Comparison of ENCODE assay signal across 1 cellular context in the genomic region with DNA sequence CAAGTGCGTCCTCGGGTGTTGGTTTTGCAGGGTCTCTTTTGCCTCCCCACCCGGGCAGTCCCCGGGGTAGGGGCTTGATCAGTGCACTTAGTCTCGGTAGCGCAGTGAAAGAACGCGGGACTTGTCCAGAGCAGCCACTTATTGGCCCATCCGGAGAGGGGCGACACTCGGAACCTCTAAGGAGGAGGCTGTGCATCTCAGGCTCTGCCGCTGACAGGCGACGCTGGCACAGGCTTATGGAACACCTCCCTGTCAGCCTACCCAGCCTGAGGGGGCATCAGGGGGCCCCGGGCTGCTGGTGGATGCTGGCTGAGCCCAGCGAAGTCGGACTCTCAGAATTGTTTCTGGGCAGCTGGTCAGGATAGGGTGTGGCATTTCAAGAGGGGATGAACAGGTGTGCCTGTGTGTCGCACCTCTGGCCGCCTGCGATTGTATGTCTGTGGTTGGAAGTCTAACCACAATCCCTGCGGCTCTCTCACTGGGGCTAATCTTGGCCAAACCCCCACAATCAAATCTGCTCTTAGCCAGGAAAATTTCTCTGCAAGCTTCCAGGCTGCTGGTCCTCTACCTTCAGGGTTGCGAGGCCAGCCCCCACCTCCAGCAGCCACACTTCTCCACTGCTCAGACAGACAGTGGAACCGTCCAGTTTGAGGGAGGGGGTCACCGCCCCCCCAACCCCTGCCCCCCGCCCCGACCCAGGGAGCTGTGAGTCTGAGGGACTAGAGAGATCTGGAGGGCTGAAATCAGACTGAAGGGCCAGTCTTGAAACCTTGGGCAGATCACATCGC.
TF ChIP-seq lines count a peak whose summit lies in the region.

No MANE protein-coding gene starts in this region.

TF ChIP-seq in K562, 482 proteins besides CTCF, POLR2A, EP300 and RAD21 (continued from another document and continues in another):
- TF ChIP-seq, protein P1, sequence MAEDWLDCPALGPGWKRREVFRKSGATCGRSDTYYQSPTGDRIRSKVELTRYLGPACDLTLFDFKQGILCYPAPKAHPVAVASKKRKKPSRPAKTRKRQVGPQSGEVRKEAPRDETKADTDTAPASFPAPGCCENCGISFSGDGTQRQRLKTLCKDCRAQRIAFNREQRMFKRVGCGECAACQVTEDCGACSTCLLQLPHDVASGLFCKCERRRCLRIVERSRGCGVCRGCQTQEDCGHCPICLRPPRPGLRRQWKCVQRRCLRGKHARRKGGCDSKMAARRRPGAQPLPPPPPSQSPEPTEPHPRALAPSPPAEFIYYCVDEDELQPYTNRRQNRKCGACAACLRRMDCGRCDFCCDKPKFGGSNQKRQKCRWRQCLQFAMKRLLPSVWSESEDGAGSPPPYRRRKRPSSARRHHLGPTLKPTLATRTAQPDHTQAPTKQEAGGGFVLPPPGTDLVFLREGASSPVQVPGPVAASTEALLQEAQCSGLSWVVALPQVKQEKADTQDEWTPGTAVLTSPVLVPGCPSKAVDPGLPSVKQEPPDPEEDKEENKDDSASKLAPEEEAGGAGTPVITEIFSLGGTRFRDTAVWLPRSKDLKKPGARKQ (CRISPR knock-in tag; IDR thresholded peaks at IDR 0.05), result no peak
- TF ChIP-seq KDM4B (IDR thresholded peaks at IDR 0.05; ENCODE audit: borderline replicate concordance in 2 of 2, low read depth in 1 of 2) (no peak), EWSR1 (IDR thresholded peaks at IDR 0.05; ENCODE audit: borderline replicate concordance, low read depth, partially characterized antibody) (no peak), TAF7 (tag; IDR thresholded peaks at IDR 0.05) (no peak), ETS2 (tag; IDR thresholded peaks at IDR 0.05; ENCODE audit: borderline replicate concordance, poor library complexity, severe bottlenecking) (no peak), ZNF311 (CRISPR knock-in tag; IDR thresholded peaks at IDR 0.05) (no peak), CHD2 (IDR thresholded peaks at IDR 0.05; ENCODE audit: low read depth, low read length) (peak; percentile 40), L3MBTL2 (IDR thresholded peaks at IDR 0.05) (no peak), YY1 (IDR thresholded peaks at IDR 0.05; ENCODE audit: borderline replicate concordance in 1 of 3, control insufficient read depth in 1 of 3, extremely low read depth in 1 of 3, insufficient read depth in 3 of 3, insufficient read length in 1 of 3, insufficient replicate concordance in 2 of 3, low read depth in 1 of 3, low read length in 2 of 3) (no peak), SRSF3 (IDR thresholded peaks at IDR 0.05; ENCODE audit: insufficient read depth, low read length) (no peak), ZNF124 (CRISPR knock-in tag; IDR thresholded peaks at IDR 0.05) (no peak), HDAC8 (tag; IDR thresholded peaks at IDR 0.05) (no peak), FOXJ2 (tag; IDR thresholded peaks at IDR 0.05) (no peak), TEAD2 (tag; IDR thresholded peaks at IDR 0.05) (no peak), KLF1 (tag; IDR thresholded peaks at IDR 0.05) (no peak), RNF2 (IDR thresholded peaks at IDR 0.05) (no peak), ZNF133 (CRISPR knock-in tag; IDR thresholded peaks at IDR 0.05) (no peak), ZFP30 (CRISPR knock-in tag; IDR thresholded peaks at IDR 0.05; ENCODE audit: borderline replicate concordance) (no peak), ZNF551 (CRISPR knock-in tag; IDR thresholded peaks at IDR 0.05) (no peak), NR2C1 (IDR thresholded peaks at IDR 0.05) (no peak), NR2C1 (tag; IDR thresholded peaks at IDR 0.05) (no peak), KLF10 (CRISPR knock-in tag; IDR thresholded peaks at IDR 0.05) (no peak), SUPT5H (IDR thresholded peaks at IDR 0.05) (no peak), ZNF212 (CRISPR knock-in tag; IDR thresholded peaks at IDR 0.05) (no peak), KDM5B (IDR thresholded peaks at IDR 0.05; ENCODE audit: insufficient replicate concordance, low read depth, low read length) (peak; percentile 12), U2AF1 (optimal IDR thresholded peaks at IDR 0.05; ENCODE audit: low read depth, low read length) (no peak), ZBTB7A (IDR thresholded peaks at IDR 0.05; ENCODE audit: borderline replicate concordance, control insufficient read depth, low read depth, low read length) (no peak), HDGF (IDR thresholded peaks at IDR 0.05) (no peak), ZNF184 (CRISPR knock-in tag; IDR thresholded peaks at IDR 0.05) (no peak), FOXP1 (CRISPR knock-in tag; IDR thresholded peaks at IDR 0.05) (0 out of 2 replicates have a peak, but pooled peaks have one; percentile 29), ZNF76 (CRISPR knock-in tag; IDR thresholded peaks at IDR 0.05; ENCODE audit: borderline replicate concordance) (no peak)
- TF ChIP-seq, protein P2, sequence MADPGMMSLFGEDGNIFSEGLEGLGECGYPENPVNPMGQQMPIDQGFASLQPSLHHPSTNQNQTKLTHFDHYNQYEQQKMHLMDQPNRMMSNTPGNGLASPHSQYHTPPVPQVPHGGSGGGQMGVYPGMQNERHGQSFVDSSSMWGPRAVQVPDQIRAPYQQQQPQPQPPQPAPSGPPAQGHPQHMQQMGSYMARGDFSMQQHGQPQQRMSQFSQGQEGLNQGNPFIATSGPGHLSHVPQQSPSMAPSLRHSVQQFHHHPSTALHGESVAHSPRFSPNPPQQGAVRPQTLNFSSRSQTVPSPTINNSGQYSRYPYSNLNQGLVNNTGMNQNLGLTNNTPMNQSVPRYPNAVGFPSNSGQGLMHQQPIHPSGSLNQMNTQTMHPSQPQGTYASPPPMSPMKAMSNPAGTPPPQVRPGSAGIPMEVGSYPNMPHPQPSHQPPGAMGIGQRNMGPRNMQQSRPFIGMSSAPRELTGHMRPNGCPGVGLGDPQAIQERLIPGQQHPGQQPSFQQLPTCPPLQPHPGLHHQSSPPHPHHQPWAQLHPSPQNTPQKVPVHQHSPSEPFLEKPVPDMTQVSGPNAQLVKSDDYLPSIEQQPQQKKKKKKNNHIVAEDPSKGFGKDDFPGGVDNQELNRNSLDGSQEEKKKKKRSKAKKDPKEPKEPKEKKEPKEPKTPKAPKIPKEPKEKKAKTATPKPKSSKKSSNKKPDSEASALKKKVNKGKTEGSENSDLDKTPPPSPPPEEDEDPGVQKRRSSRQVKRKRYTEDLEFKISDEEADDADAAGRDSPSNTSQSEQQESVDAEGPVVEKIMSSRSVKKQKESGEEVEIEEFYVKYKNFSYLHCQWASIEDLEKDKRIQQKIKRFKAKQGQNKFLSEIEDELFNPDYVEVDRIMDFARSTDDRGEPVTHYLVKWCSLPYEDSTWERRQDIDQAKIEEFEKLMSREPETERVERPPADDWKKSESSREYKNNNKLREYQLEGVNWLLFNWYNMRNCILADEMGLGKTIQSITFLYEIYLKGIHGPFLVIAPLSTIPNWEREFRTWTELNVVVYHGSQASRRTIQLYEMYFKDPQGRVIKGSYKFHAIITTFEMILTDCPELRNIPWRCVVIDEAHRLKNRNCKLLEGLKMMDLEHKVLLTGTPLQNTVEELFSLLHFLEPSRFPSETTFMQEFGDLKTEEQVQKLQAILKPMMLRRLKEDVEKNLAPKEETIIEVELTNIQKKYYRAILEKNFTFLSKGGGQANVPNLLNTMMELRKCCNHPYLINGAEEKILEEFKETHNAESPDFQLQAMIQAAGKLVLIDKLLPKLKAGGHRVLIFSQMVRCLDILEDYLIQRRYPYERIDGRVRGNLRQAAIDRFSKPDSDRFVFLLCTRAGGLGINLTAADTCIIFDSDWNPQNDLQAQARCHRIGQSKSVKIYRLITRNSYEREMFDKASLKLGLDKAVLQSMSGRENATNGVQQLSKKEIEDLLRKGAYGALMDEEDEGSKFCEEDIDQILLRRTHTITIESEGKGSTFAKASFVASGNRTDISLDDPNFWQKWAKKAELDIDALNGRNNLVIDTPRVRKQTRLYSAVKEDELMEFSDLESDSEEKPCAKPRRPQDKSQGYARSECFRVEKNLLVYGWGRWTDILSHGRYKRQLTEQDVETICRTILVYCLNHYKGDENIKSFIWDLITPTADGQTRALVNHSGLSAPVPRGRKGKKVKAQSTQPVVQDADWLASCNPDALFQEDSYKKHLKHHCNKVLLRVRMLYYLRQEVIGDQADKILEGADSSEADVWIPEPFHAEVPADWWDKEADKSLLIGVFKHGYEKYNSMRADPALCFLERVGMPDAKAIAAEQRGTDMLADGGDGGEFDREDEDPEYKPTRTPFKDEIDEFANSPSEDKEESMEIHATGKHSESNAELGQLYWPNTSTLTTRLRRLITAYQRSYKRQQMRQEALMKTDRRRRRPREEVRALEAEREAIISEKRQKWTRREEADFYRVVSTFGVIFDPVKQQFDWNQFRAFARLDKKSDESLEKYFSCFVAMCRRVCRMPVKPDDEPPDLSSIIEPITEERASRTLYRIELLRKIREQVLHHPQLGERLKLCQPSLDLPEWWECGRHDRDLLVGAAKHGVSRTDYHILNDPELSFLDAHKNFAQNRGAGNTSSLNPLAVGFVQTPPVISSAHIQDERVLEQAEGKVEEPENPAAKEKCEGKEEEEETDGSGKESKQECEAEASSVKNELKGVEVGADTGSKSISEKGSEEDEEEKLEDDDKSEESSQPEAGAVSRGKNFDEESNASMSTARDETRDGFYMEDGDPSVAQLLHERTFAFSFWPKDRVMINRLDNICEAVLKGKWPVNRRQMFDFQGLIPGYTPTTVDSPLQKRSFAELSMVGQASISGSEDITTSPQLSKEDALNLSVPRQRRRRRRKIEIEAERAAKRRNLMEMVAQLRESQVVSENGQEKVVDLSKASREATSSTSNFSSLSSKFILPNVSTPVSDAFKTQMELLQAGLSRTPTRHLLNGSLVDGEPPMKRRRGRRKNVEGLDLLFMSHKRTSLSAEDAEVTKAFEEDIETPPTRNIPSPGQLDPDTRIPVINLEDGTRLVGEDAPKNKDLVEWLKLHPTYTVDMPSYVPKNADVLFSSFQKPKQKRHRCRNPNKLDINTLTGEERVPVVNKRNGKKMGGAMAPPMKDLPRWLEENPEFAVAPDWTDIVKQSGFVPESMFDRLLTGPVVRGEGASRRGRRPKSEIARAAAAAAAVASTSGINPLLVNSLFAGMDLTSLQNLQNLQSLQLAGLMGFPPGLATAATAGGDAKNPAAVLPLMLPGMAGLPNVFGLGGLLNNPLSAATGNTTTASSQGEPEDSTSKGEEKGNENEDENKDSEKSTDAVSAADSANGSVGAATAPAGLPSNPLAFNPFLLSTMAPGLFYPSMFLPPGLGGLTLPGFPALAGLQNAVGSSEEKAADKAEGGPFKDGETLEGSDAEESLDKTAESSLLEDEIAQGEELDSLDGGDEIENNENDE (IDR thresholded peaks at IDR 0.05; ENCODE audit: low read depth, low read length), result no peak
- TF ChIP-seq, protein P3, sequence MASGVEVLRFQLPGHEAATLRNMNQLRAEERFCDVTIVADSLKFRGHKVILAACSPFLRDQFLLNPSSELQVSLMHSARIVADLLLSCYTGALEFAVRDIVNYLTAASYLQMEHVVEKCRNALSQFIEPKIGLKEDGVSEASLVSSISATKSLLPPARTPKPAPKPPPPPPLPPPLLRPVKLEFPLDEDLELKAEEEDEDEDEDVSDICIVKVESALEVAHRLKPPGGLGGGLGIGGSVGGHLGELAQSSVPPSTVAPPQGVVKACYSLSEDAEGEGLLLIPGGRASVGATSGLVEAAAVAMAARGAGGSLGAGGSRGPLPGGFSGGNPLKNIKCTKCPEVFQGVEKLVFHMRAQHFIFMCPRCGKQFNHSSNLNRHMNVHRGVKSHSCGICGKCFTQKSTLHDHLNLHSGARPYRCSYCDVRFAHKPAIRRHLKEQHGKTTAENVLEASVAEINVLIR (CRISPR knock-in tag; IDR thresholded peaks at IDR 0.05), result no peak
- TF ChIP-seq, protein P4, sequence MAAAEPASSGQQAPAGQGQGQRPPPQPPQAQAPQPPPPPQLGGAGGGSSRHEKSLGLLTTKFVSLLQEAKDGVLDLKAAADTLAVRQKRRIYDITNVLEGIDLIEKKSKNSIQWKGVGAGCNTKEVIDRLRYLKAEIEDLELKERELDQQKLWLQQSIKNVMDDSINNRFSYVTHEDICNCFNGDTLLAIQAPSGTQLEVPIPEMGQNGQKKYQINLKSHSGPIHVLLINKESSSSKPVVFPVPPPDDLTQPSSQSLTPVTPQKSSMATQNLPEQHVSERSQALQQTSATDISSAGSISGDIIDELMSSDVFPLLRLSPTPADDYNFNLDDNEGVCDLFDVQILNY (CRISPR knock-in tag; IDR thresholded peaks at IDR 0.05), result no peak
- TF ChIP-seq, protein P5, sequence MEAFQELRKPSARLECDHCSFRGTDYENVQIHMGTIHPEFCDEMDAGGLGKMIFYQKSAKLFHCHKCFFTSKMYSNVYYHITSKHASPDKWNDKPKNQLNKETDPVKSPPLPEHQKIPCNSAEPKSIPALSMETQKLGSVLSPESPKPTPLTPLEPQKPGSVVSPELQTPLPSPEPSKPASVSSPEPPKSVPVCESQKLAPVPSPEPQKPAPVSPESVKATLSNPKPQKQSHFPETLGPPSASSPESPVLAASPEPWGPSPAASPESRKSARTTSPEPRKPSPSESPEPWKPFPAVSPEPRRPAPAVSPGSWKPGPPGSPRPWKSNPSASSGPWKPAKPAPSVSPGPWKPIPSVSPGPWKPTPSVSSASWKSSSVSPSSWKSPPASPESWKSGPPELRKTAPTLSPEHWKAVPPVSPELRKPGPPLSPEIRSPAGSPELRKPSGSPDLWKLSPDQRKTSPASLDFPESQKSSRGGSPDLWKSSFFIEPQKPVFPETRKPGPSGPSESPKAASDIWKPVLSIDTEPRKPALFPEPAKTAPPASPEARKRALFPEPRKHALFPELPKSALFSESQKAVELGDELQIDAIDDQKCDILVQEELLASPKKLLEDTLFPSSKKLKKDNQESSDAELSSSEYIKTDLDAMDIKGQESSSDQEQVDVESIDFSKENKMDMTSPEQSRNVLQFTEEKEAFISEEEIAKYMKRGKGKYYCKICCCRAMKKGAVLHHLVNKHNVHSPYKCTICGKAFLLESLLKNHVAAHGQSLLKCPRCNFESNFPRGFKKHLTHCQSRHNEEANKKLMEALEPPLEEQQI (IDR thresholded peaks at IDR 0.05), result no peak
- TF ChIP-seq, protein P6, sequence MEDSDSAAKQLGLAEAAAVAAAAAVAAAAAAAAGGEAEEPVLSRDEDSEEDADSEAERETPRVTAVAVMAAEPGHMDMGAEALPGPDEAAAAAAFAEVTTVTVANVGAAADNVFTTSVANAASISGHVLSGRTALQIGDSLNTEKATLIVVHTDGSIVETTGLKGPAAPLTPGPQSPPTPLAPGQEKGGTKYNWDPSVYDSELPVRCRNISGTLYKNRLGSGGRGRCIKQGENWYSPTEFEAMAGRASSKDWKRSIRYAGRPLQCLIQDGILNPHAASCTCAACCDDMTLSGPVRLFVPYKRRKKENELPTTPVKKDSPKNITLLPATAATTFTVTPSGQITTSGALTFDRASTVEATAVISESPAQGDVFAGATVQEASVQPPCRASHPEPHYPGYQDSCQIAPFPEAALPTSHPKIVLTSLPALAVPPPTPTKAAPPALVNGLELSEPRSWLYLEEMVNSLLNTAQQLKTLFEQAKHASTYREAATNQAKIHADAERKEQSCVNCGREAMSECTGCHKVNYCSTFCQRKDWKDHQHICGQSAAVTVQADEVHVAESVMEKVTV (CRISPR knock-in tag; IDR thresholded peaks at IDR 0.05), result no peak
